In genomic region chr17:48614904-48615211, GRCh38 we compare ENCODE assay signal across 1 cellular context.
TF ChIP-seq lines count a peak whose summit lies in the region.

No MANE protein-coding gene starts in this region.

TF ChIP-seq in H1, 55 proteins besides CTCF, POLR2A, EP300 and RAD21:
- TF ChIP-seq SP2 (IDR thresholded peaks at IDR 0.05; ENCODE audit: low read length) (no peak), EGR1 (IDR thresholded peaks at IDR 0.05; ENCODE audit: borderline replicate concordance, low read depth, low read length) (0 out of 2 replicates have a peak, but pooled peaks have one; percentile 15)
